29 cellular contexts compared by ENCODE assay signal in the genomic region with DNA sequence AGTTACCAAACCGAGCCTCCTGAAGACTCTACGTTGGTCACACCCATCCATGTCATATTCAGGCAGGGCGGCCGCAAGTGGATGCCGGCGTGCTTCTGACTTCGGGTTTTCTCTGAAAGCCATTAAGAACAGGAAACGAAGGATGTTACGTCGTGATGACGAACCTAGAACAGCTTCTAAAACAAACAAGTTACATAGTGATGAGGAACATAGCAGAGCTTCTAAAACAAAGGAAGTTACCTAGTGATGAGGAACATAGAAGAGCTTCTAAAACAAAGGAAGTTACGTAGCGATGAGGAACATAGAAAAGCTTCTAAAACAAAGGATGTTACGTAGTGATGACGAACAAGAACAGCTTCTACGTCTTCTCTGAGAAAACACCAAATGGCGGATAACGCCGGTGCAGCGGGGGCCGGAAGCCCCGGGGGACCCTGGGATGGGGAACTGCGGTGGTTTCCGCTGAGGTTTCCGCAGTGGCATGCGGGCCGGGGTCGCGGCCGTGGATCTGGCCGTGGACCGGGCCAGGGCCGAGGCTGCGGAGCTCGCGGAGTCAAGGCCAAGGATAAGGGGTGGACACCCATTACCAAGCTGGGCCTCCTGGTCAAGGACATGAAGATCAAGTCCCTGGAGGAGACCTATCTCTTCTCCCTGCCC.
"Had no signal": no experiment of that assay in that cellular context is flagged by ENCODE, and none has a peak within 500 bp of the region (broad histone marks: within the 10 kb centered on the region; RNA-seq: fewer than 3 reads in every experiment).

No MANE protein-coding gene starts in this region.

- H3K9me3 Mint-ChIP-seq: activated CD4-positive, alpha-beta memory T cell treated with anti-CD3 and anti-CD28 coated beads, Interleukin-2, amount 10 ng/mL, durations not matched to agents 7 days and 5 days; activated naive CD8-positive, alpha-beta T cell treated with anti-CD3 and anti-CD28 coated beads, Interleukin-2, amount 50 U/mL, for 24 hours; activated T-helper 1 cell treated with anti-CD3 and anti-CD28 coated beads, Interleukin-12 subunit alpha, Interleukin-12 subunit beta, Interleukin-2, Interleukin-4 antibody, amounts not matched to agents 30 ng/mL and 10 ng/mL and 1 ng/mL, durations not matched to agents 14 hours and 24 hours and 36 hours; immature natural killer cell; natural killer cell treated with Interleukin-12 subunit alpha and Interleukin-12 subunit beta and Interleukin-15 and Interleukin-18, amount 100 ng/mL, for 72 hours; T-helper 1 cell treated with Interleukin-12 subunit alpha and Interleukin-12 subunit beta and Interleukin-4 antibody, amounts not matched to agents 30 μg/mL and 1 μg/mL, for 36 hours had no signal

- H3K9me3 ChIP-seq: left lung, neutrophil, upper lobe of left lung had no signal

- H3K27ac ChIP-seq: coronary artery, left lung, neutrophil, parathyroid adenoma, upper lobe of left lung had no signal

- H3K4me1 Mint-ChIP-seq: activated CD4-positive, alpha-beta T cell treated with anti-CD3 and anti-CD28 coated beads for 36 hours; immature natural killer cell had no signal

- H3K9ac ChIP-seq: parathyroid adenoma had no signal

- H2AFZ ChIP-seq: hepatocyte, parathyroid adenoma had no signal

- H3K36me3 ChIP-seq: left lung, neutrophil, upper lobe of left lung had no signal

- FAIRE-seq: frontal cortex, small intestine had no signal

- H3K4me1 ChIP-seq: parathyroid adenoma had no signal

- H3K27me3 Mint-ChIP-seq: activated CD4-positive, alpha-beta T cell treated with anti-CD3 and anti-CD28 coated beads for 36 hours; natural killer cell treated with Interleukin-12 subunit alpha and Interleukin-12 subunit beta and Interleukin-15 and Interleukin-18, amount 100 ng/mL, for 72 hours had no signal

- H3K4me3 Mint-ChIP-seq: activated CD4-positive, alpha-beta memory T cell treated with anti-CD3 and anti-CD28 coated beads, Interleukin-2, amount 10 ng/mL, durations not matched to agents 7 days and 5 days; activated CD4-positive, alpha-beta T cell treated with anti-CD3 and anti-CD28 coated beads for 36 hours; activated naive CD8-positive, alpha-beta T cell treated with anti-CD3 and anti-CD28 coated beads, Interleukin-2, amount 50 U/mL, for 24 hours; activated T-helper 1 cell treated with anti-CD3 and anti-CD28 coated beads, Interleukin-12 subunit alpha, Interleukin-12 subunit beta, Interleukin-2, Interleukin-4 antibody, amounts not matched to agents 30 ng/mL and 10 ng/mL and 1 ng/mL, durations not matched to agents 14 hours and 24 hours and 36 hours; immature natural killer cell; natural killer cell treated with Interleukin-12 subunit alpha and Interleukin-12 subunit beta and Interleukin-15 and Interleukin-18, amount 100 ng/mL, for 72 hours; T-helper 1 cell treated with Interleukin-12 subunit alpha and Interleukin-12 subunit beta and Interleukin-4 antibody, amounts not matched to agents 30 μg/mL and 1 μg/mL, for 36 hours; WTC11 had no signal

- H3K79me2 ChIP-seq: hepatocyte, parathyroid adenoma had no signal

- H3K4me3 ChIP-seq: coronary artery, hepatocyte, left lung, upper lobe of left lung had no signal

- ATAC-seq: activated CD4-positive, alpha-beta T cell treated with anti-CD3 and anti-CD28 coated beads for 36 hours; activated naive CD8-positive, alpha-beta T cell treated with anti-CD3 and anti-CD28 coated beads, Interleukin-2, amount 50 U/mL, for 24 hours; esophagus mucosa; natural killer cell treated with Interleukin-12 subunit alpha and Interleukin-12 subunit beta and Interleukin-15 and Interleukin-18, amount 100 ng/mL, for 72 hours; sciatic nerve; WTC11 had no signal

- H3K27me3 ChIP-seq: hepatocyte, left lung, neutrophil, upper lobe of left lung had no signal

- H3K27ac Mint-ChIP-seq: activated CD4-positive, alpha-beta memory T cell treated with anti-CD3 and anti-CD28 coated beads, Interleukin-2, amount 10 ng/mL, durations not matched to agents 7 days and 5 days; activated CD4-positive, alpha-beta T cell treated with anti-CD3 and anti-CD28 coated beads for 36 hours; activated naive CD8-positive, alpha-beta T cell treated with anti-CD3 and anti-CD28 coated beads, Interleukin-2, amount 50 U/mL, for 24 hours; activated T-helper 1 cell treated with anti-CD3 and anti-CD28 coated beads, Interleukin-12 subunit alpha, Interleukin-12 subunit beta, Interleukin-2, Interleukin-4 antibody, amounts not matched to agents 30 ng/mL and 10 ng/mL and 1 ng/mL, durations not matched to agents 14 hours and 24 hours and 36 hours; immature natural killer cell; natural killer cell treated with Interleukin-12 subunit alpha and Interleukin-12 subunit beta and Interleukin-15 and Interleukin-18, amount 100 ng/mL, for 72 hours; T-helper 1 cell treated with Interleukin-12 subunit alpha and Interleukin-12 subunit beta and Interleukin-4 antibody, amounts not matched to agents 30 μg/mL and 1 μg/mL, for 36 hours; WTC11 had no signal

- H3K36me3 Mint-ChIP-seq: immature natural killer cell; natural killer cell treated with Interleukin-12 subunit alpha and Interleukin-12 subunit beta and Interleukin-15 and Interleukin-18, amount 100 ng/mL, for 72 hours had no signal

- DNase-seq: activated CD4-positive, alpha-beta memory T cell treated with anti-CD3 and anti-CD28 coated beads, Interleukin-2, amount 10 ng/mL, durations not matched to agents 7 days and 5 days; activated CD4-positive, alpha-beta T cell treated with anti-CD3 and anti-CD28 coated beads for 36 hours; activated gamma-delta T cell; activated naive CD4-positive, alpha-beta T cell treated with anti-CD3 and anti-CD28 coated beads, Interleukin-2, amount 50 U/mL, for 16 hours; activated naive CD8-positive, alpha-beta T cell treated with anti-CD3 and anti-CD28 coated beads, Interleukin-2, amount 50 U/mL, for 24 hours; cerebellar nuclear complex; effector CD8-positive, alpha-beta T cell; glutamatergic neuron; immature natural killer cell; kidney glomerular epithelial cell; midbrain; small intestine; stimulated activated CD4-positive, alpha-beta T cell treated with anti-CD3 and anti-CD28 coated beads, Interleukin-15, amount 100 ng/mL, for 24 hours; stimulated activated CD4-positive, alpha-beta T cell treated with anti-CD3 and anti-CD28 coated beads, Interleukin-2, amount 100 ng/mL, for 48 hours; stimulated activated naive CD4-positive, alpha-beta T cell treated with Interleukin-2 at 50 U/mL for 16 hours; T1000 had no signal
